30 cellular contexts compared by ENCODE assay signal in the genomic region with DNA sequence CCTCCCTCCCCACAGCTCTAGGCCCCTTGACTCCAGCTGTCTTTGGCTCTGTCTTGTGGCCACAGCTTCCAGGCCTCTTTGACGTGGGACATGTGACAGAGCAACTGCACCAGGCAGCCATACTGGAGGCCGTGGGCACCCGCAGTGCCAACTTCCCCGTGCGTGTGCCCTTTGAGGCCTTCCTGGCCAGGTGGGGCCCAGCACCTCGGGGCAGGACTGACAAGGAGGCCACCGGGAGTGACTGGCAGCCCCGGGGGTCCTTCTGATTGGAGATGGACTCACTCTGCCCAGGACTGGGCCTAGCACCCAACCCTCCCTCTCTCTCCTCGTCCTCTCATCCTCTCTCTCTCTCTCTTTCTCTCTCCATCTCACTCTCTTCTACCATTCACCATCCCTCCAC. TPM values are rescaled to one million over a fixed set of nuclear protein-coding genes. Genes with fewer than 3 reads are reported as not detected.
"Had no signal": no experiment of that assay in that cellular context is flagged by ENCODE, and none has a peak within 500 bp of the region (broad histone marks: within the 10 kb centered on the region; RNA-seq: fewer than 3 reads in every experiment).

No MANE protein-coding gene starts in this region.

- H3K27ac Mint-ChIP-seq: activated naive CD4-positive, alpha-beta T cell treated with anti-CD3 and anti-CD28 coated beads for 36 hours; activated naive CD8-positive, alpha-beta T cell treated with anti-CD3 and anti-CD28 coated beads, Interleukin-2, amount 10 ng/mL, durations not matched to agents 7 days and 5 days; natural killer cell; progenitor cell of endocrine pancreas; T-helper 2 cell treated with Interferon-gamma antibody and Interleukin-4, amounts not matched to agents 5 μg/mL and 100 μg/mL, for 36 hours; type B pancreatic cell had no signal

- H3K4me3 Mint-ChIP-seq: activated naive CD4-positive, alpha-beta T cell treated with anti-CD3 and anti-CD28 coated beads for 36 hours; activated naive CD8-positive, alpha-beta T cell treated with anti-CD3 and anti-CD28 coated beads, Interleukin-2, amount 10 ng/mL, durations not matched to agents 7 days and 5 days; natural killer cell; T-helper 2 cell treated with Interferon-gamma antibody and Interleukin-4, amounts not matched to agents 5 μg/mL and 100 μg/mL, for 36 hours; type B pancreatic cell had no signal

- ATAC-seq: activated CD4-positive, CD25-positive, alpha-beta regulatory T cell treated with anti-CD3 and anti-CD28 coated beads, Interleukin-2, amount 50 U/mL, for 24 hours; natural killer cell had no signal

- H3K36me3 Mint-ChIP-seq: activated naive CD8-positive, alpha-beta T cell treated with anti-CD3 and anti-CD28 coated beads, Interleukin-2, amount 10 ng/mL, durations not matched to agents 7 days and 5 days; natural killer cell; type B pancreatic cell had no signal

- H3K27me3 Mint-ChIP-seq: activated naive CD8-positive, alpha-beta T cell treated with anti-CD3 and anti-CD28 coated beads, Interleukin-2, amount 10 ng/mL, durations not matched to agents 7 days and 5 days; progenitor cell of endocrine pancreas; type B pancreatic cell had no signal

- H3K9me3 Mint-ChIP-seq: activated naive CD4-positive, alpha-beta T cell treated with anti-CD3 and anti-CD28 coated beads for 36 hours; activated naive CD8-positive, alpha-beta T cell treated with anti-CD3 and anti-CD28 coated beads, Interleukin-2, amount 10 ng/mL, durations not matched to agents 7 days and 5 days; natural killer cell; T-helper 2 cell treated with Interferon-gamma antibody and Interleukin-4, amounts not matched to agents 5 μg/mL and 100 μg/mL, for 36 hours; type B pancreatic cell had no signal

- H3K4me1 ChIP-seq: uterus had no signal

- H3K9me3 ChIP-seq: neutrophil, ovary, uterus had no signal

- H3K27ac ChIP-seq: brain microvascular endothelial cell, neutrophil, ovary, uterus, WERI-Rb-1 had no signal

- H3K4me3 ChIP-seq: ovary, uterus had no signal

- H3K27me3 ChIP-seq: brain microvascular endothelial cell, neutrophil, ovary, uterus had no signal

- DNase-seq: activated CD4-positive, alpha-beta T cell treated with anti-CD3 and anti-CD28 coated beads for 48 hours; activated CD4-positive, alpha-beta T cell treated with anti-CD3 and anti-CD28 coated beads, Interleukin-2, amount 50 U/mL, for 48 hours; activated CD8-positive, alpha-beta memory T cell treated with anti-CD3 and anti-CD28 coated beads for 24 hours; activated effector memory CD4-positive, alpha-beta T cell treated with anti-CD3 and anti-CD28 coated beads, Interleukin-2, amount 50 U/mL, for 16 hours; activated naive CD4-positive, alpha-beta T cell treated with anti-CD3 and anti-CD28 coated beads for 36 hours; activated naive CD8-positive, alpha-beta T cell treated with anti-CD3 and anti-CD28 coated beads, Interleukin-2, amount 10 ng/mL, durations not matched to agents 7 days and 5 days; brain microvascular endothelial cell; cortex of kidney; foreskin fibroblast; head of caudate nucleus; hippocampal formation; left cardiac atrium; mammary epithelial cell; midbrain; natural killer cell; ovary; small intestine; stimulated activated CD4-positive, alpha-beta T cell treated with anti-CD3 and anti-CD28 coated beads, Interleukin-1b, Interleukin-23, amount 100 ng/mL, for 48 hours; stimulated activated CD4-positive, alpha-beta T cell treated with anti-CD3 and anti-CD28 coated beads, Interleukin-4, amount 100 ng/mL, for 4 hours; stimulated activated CD8-positive, alpha-beta memory T cell treated with anti-CD3 and anti-CD28 coated beads, Interleukin-4, amount 100 ng/mL, for 48 hours; stimulated activated naive CD4-positive, alpha-beta T cell treated with Interleukin-2 at 50 U/mL for 16 hours; T-helper 1 cell; uterus; WERI-Rb-1 had no signal

- H3K36me3 ChIP-seq: brain microvascular endothelial cell, ovary, uterus, WERI-Rb-1 had no signal

RNA-seq across cellular contexts. Expression of a gene that starts 30.1 kb away (rescaled TPM):
- total RNA-seq: activated naive CD4-positive, alpha-beta T cell treated with anti-CD3 and anti-CD28 coated beads for 36 hours; chondrocyte; mammary epithelial cell had no signal
